12 cellular contexts compared by ENCODE assay signal in genomic region chr13:94351292-94352000, GRCh38.
A peak's percentile ranks its signal among the peaks of the same experiment; 100 is the strongest.
DNase-seq lines count a peak whose midpoint lies in the region; FAIRE-seq and TF ChIP-seq lines count a peak whose summit lies in the region.
"Had no signal": no experiment of that assay in that cellular context is flagged by ENCODE, and none has a peak within 500 bp of the region (broad histone marks: within the 10 kb centered on the region; RNA-seq: fewer than 3 reads in every experiment).

No MANE protein-coding gene starts in this region.

- H3K36me3 ChIP-seq in BE2C (no peaks in the 10 kb centered on the region), right atrium auricular region (no peaks in the 10 kb centered on the region), small intestine (ENCODE audit: control insufficient read depth in 2 of 2, insufficient read depth in 2 of 2, low read length in 2 of 2) (no peaks in the 10 kb centered on the region), transverse colon (no peaks in the 10 kb centered on the region)
- H3K36me3 ChIP-seq: cardiac muscle cell had no signal

- 66 to 75% (median 66%) methylated on average over 5 of the region's 5 CpGs for WGBS in small intestine, 3 donors
- WGBS in transverse colon (ENCODE audit: low coverage in 1 of 2), 2 donors: 42 to 62% methylated on average over 4 to 5 of the region's 5 CpGs

- in situ Hi-C loops in transverse colon (cut with MboI; ENCODE audit: low pct_ligation_motif_present in 1 of 4, low pct_unique_long_range_greater_than_20kb in 1 of 4, low sequenced_read_pairs in 3 of 4): loop anchor here in 1 of 4 donors (25.0 kb wide), 1 partner anchor 1114 kb away; the partner anchor contains the start of gene GPC6

- no peak overlapping the region for H3K27ac ChIP-seq in right atrium auricular region
- H3K27ac ChIP-seq in small intestine (ENCODE audit: low read depth in 1 of 2, low read length in 1 of 2): no peak overlapping the region
- H3K27ac ChIP-seq in transverse colon: no peak overlapping the region
- H3K27ac ChIP-seq: cardiac muscle cell had no signal

- TF ChIP-seq EP300 in transverse colon (IDR thresholded peaks at IDR 0.05; ENCODE audit: low read depth): no peak

- no peaks in the 10 kb centered on the region for H3K27me3 ChIP-seq in BE2C
- no peaks in the 10 kb centered on the region for H3K27me3 ChIP-seq in right atrium auricular region
- no peaks in the 10 kb centered on the region for H3K27me3 ChIP-seq in small intestine (ENCODE audit: control insufficient read depth in 2 of 2, insufficient read depth in 2 of 2, low read length in 2 of 2)
- H3K27me3 ChIP-seq in transverse colon: no peaks in the 10 kb centered on the region
- H3K27me3 ChIP-seq: cardiac muscle cell had no signal

- TF ChIP-seq CTCF in fibroblast of mammary gland (conservative IDR thresholded peaks at IDR 0.05; ENCODE audit: control insufficient read depth, insufficient read depth, low read depth, low read length) (no peak), BE2C (IDR thresholded peaks at IDR 0.05; ENCODE audit: low read depth, low read length) (no peak), right atrium auricular region (IDR thresholded peaks at IDR 0.05) (no peak), transverse colon (IDR thresholded peaks at IDR 0.05) (no peak)

- H3K4me1 ChIP-seq in BE2C (no peaks in the 10 kb centered on the region), right atrium auricular region (no peaks in the 10 kb centered on the region), small intestine (ENCODE audit: control insufficient read depth in 2 of 2, insufficient read depth in 1 of 2, low read depth in 1 of 2, low read length in 1 of 2) (no peaks in the 10 kb centered on the region), transverse colon (no peaks in the 10 kb centered on the region)

- no peak for TF ChIP-seq POLR2A in transverse colon (IDR thresholded peaks at IDR 0.05)

- no peak overlapping the region for H3K4me3 ChIP-seq in fibroblast of mammary gland (ENCODE audit: control insufficient read depth, low read depth, low read length)
- no peak overlapping the region for H3K4me3 ChIP-seq in BE2C (ENCODE audit: low read depth, low read length)
- H3K4me3 ChIP-seq in right atrium auricular region: no peak overlapping the region
- no peak overlapping the region for H3K4me3 ChIP-seq in small intestine (ENCODE audit: low read depth in 1 of 2, low read length in 2 of 2)
- H3K4me3 ChIP-seq in transverse colon: no peak overlapping the region
- H3K4me3 ChIP-seq: cardiac muscle cell had no signal

- DNase-seq in stimulated activated CD4-positive, alpha-beta T cell treated with anti-CD3 and anti-CD28 coated beads, Interleukin-15, amount 100 ng/mL, for 24 hours: peak; percentile 53
- no peak for DNase-seq in stimulated activated CD4-positive, alpha-beta T cell treated with anti-CD3 and anti-CD28 coated beads, Interleukin-2, amount 100 ng/mL, for 48 hours
- DNase-seq in RKO (ENCODE audit: low spot score) (peak; percentile 6), fibroblast of mammary gland (ENCODE audit: low read depth) (peak; percentile 96), BE2C (no peak), right atrium auricular region (ENCODE audit: low spot score) (no peak), small intestine (no peak), transverse colon (no peak)
- DNase-seq: CD8-positive, alpha-beta T cell; NCI-H510A treated with DMSO at 0.1 percent for 48 hours had no signal

- intact Hi-C loops in transverse colon (cut with DNase I; ENCODE audit: low total_unique reads): no loop called here

- FAIRE-seq in small intestine (lab: Jason Lieb, UNC): no peak
- FAIRE-seq: H1 had no signal

- no peaks in the 10 kb centered on the region for H3K9me3 ChIP-seq in BE2C
- no peaks in the 10 kb centered on the region for H3K9me3 ChIP-seq in right atrium auricular region
- H3K9me3 ChIP-seq in small intestine (ENCODE audit: control insufficient read depth, low read depth): no peaks in the 10 kb centered on the region
- H3K9me3 ChIP-seq in transverse colon: no peaks in the 10 kb centered on the region

Comparison
In these comparisons a context has a peak if more than half of its experiments do, and no peak if none do; other contexts are left out.
1. DNase-seq: peak in stimulated activated CD4-positive, alpha-beta T cell treated with anti-CD3 and anti-CD28 coated beads, Interleukin-15, amount 100 ng/mL, for 24 hours (single experiment), RKO (single experiment) and fibroblast of mammary gland (single experiment); none in stimulated activated CD4-positive, alpha-beta T cell treated with anti-CD3 and anti-CD28 coated beads, Interleukin-2, amount 100 ng/mL, for 48 hours (0 of 2), BE2C (single experiment), right atrium auricular region (single experiment), small intestine (single experiment) and transverse colon (single experiment).